ENCODE assay signal across 1 cellular context in the genomic region with DNA sequence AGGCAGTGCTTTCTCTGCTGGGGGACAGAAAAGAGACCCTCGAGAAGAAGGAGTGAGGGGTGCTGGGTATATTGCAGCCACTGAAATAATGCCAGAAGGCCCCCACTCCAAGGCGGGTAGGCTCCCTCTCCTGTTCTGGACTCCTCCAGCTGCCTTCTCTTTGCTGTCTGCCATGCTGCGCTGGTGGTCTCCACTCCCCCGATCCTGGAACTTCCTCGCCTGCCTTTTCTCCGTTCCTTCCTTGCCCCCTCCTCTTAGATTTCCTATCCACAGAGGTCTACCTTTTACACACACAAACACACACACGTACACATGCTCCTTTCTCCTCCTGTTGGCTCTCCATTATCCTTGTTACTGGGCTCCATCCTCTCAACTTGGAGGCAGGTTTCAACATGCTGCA.
TF ChIP-seq lines count a peak whose summit lies in the region.

No MANE protein-coding gene starts in this region.

TF ChIP-seq in H1, 55 proteins besides CTCF, POLR2A, EP300 and RAD21 (continued from another document):
- TF ChIP-seq BRCA1 (IDR thresholded peaks at IDR 0.05; ENCODE audit: low read depth, low read length), result no peak
- TF ChIP-seq SAP30 (IDR thresholded peaks at IDR 0.05; ENCODE audit: insufficient read depth, insufficient replicate concordance, low read length), result no peak
- no peak for TF ChIP-seq ASH2L (IDR thresholded peaks at IDR 0.05; ENCODE audit: low read length)
- TF ChIP-seq PHF8 (conservative IDR thresholded peaks at IDR 0.05; ENCODE audit: low read depth, low read length), result no peak
- TF ChIP-seq SRF (IDR thresholded peaks at IDR 0.05; ENCODE audit: low read depth, low read length), result no peak
- TF ChIP-seq CTBP2 (IDR thresholded peaks at IDR 0.05; ENCODE audit: borderline replicate concordance, insufficient read depth, insufficient read length, low read length), result no peak
- no peak for TF ChIP-seq SUZ12 (IDR thresholded peaks at IDR 0.05; ENCODE audit: low read length)
- TF ChIP-seq EZH2 (IDR thresholded peaks at IDR 0.05; ENCODE audit: low read depth, low read length, severe bottlenecking), result no peak
- TF ChIP-seq, protein P1, sequence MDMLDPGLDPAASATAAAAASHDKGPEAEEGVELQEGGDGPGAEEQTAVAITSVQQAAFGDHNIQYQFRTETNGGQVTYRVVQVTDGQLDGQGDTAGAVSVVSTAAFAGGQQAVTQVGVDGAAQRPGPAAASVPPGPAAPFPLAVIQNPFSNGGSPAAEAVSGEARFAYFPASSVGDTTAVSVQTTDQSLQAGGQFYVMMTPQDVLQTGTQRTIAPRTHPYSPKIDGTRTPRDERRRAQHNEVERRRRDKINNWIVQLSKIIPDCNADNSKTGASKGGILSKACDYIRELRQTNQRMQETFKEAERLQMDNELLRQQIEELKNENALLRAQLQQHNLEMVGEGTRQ (IDR thresholded peaks at IDR 0.05; ENCODE audit: low read length), result no peak
- no peak for TF ChIP-seq POLR2AphosphoS5 (IDR thresholded peaks at IDR 0.05; ENCODE audit: low read depth, low read length)
- TF ChIP-seq NANOG (IDR thresholded peaks at IDR 0.05; ENCODE audit: insufficient read depth, low read depth, low read length, poor library complexity, severe bottlenecking), result no peak
- TF ChIP-seq POU5F1 (IDR thresholded peaks at IDR 0.05; ENCODE audit: low read depth, low read length), result no peak
